ENCODE assay signal across 18 cellular contexts in genomic region chr6:144244688-144245087, GRCh38.
"Had no signal": no experiment of that assay in that cellular context is flagged by ENCODE, and none has a peak within 500 bp of the region (broad histone marks: within the 10 kb centered on the region; RNA-seq: fewer than 3 reads in every experiment).

No MANE protein-coding gene starts in this region.

- H3K27ac Mint-ChIP-seq: activated naive CD8-positive, alpha-beta T cell treated with anti-CD3 and anti-CD28 coated beads, Interleukin-2, amount 10 ng/mL, durations not matched to agents 7 days and 5 days; neural progenitor cell; stimulated activated naive CD8-positive, alpha-beta T cell treated with anti-CD3 and anti-CD28 coated beads, Interleukin-15, amount 100 ng/mL, for 72 hours had no signal

- FAIRE-seq: islet of Langerhans, TTC549 had no signal

- H3K36me3 ChIP-seq: brain microvascular endothelial cell, gastroesophageal sphincter, heart right ventricle, lower lobe of right lung, neural progenitor cell, ovary, upper lobe of left lung had no signal

- H3K9ac ChIP-seq: neural progenitor cell had no signal

- H3K4me3 Mint-ChIP-seq: activated naive CD8-positive, alpha-beta T cell treated with anti-CD3 and anti-CD28 coated beads, Interleukin-2, amount 10 ng/mL, durations not matched to agents 7 days and 5 days; neural progenitor cell; stimulated activated naive CD8-positive, alpha-beta T cell treated with anti-CD3 and anti-CD28 coated beads, Interleukin-15, amount 100 ng/mL, for 72 hours had no signal

- H3K27me3 ChIP-seq: brain microvascular endothelial cell, gastroesophageal sphincter, heart right ventricle, neural progenitor cell, ovary, upper lobe of left lung had no signal

- H3K36me3 Mint-ChIP-seq: activated naive CD8-positive, alpha-beta T cell treated with anti-CD3 and anti-CD28 coated beads, Interleukin-2, amount 10 ng/mL, durations not matched to agents 7 days and 5 days; neural progenitor cell had no signal

- H3K4me2 ChIP-seq: neural progenitor cell had no signal

- H3K4me1 ChIP-seq: lower lobe of right lung, neural progenitor cell, upper lobe of left lung had no signal

- DNase-seq: activated CD4-positive, alpha-beta T cell treated with anti-CD3 and anti-CD28 coated beads, Interleukin-2, amount 50 U/mL, for 1 hour; activated naive CD4-positive, alpha-beta T cell; activated naive CD8-positive, alpha-beta T cell treated with anti-CD3 and anti-CD28 coated beads, Interleukin-2, amount 10 ng/mL, durations not matched to agents 7 days and 5 days; anterior cingulate cortex; brain microvascular endothelial cell; effector CD8-positive, alpha-beta T cell; heart right ventricle; left colon; lower lobe of right lung; ovary; stimulated activated CD4-positive, alpha-beta T cell treated with anti-CD3 and anti-CD28 coated beads, Interleukin-1b, Interleukin-23, amount 100 ng/mL, for 48 hours; stimulated activated naive CD8-positive, alpha-beta T cell treated with anti-CD3 and anti-CD28 coated beads, Interleukin-15, amount 100 ng/mL, for 72 hours; T-helper 2 cell; upper lobe of left lung had no signal

- H3K4me1 Mint-ChIP-seq: activated naive CD8-positive, alpha-beta T cell treated with anti-CD3 and anti-CD28 coated beads, Interleukin-2, amount 10 ng/mL, durations not matched to agents 7 days and 5 days; neural progenitor cell had no signal

- H3K4me3 ChIP-seq: gastroesophageal sphincter, heart right ventricle, lower lobe of right lung, neural progenitor cell, ovary, upper lobe of left lung had no signal

- H3K27ac ChIP-seq: brain microvascular endothelial cell, gastroesophageal sphincter, heart right ventricle, lower lobe of right lung, neural progenitor cell, ovary, upper lobe of left lung had no signal

- H2AFZ ChIP-seq: neural progenitor cell had no signal

- H3K9me3 ChIP-seq: lower lobe of right lung, ovary, upper lobe of left lung had no signal
